8 cellular contexts compared by ENCODE assay signal in the genomic region with DNA sequence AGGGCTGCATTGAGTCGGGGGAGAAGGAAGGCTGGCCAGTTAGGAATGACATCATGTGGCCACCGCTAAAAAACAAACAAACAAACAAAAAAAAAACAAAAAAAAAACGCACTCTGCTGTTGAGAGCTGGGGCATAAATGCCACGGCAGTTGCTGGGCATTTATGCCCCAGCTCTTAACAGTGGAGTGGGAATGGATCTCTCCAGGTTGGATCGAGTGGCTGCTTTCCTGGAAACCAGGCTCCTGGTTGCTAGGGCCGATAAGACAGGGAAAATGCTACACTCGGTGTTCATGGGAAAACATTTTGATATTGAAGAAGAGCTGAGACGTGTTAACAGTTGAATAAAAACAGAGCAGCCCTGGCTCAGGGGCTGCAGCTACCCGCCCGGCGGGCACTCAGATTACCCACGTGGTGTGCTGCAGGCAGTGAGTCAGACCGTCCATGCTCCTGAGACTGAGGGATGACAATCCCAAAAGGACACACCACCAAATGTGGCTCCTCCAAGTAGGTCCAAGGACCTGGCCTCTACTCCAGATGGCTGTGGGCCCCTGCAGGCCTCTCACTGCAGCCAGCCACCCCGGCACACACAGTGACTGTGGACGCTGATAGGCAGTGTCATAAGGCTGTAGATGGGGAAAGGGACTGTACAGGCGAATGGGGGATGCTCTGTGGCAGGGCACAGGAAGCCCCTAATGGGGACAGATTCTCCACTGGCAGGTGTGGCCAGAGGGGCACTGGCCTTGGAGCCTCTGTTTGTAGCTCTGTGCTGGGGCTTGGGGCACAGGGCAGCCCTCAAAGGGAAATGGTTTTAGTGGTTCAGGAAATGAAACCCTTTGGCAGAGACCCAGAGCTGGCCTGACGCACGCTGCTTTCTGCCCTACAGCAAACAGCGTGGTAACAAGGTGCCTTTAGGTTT.
A peak's percentile ranks its signal among the peaks of the same experiment; 100 is the strongest.
DNase-seq lines count a peak whose midpoint lies in the region; ATAC-seq and TF ChIP-seq lines count a peak whose summit lies in the region.

No MANE protein-coding gene starts in this region.

- H3K9me3 ChIP-seq in BLaER1 (no peaks in the 10 kb centered on the region), OCI-LY3 (ENCODE audit: insufficient read depth, low read length) (no peaks in the 10 kb centered on the region), spleen (no peaks in the 10 kb centered on the region)

- H3K4me3 ChIP-seq in BLaER1 (no peak overlapping the region), OCI-LY3 (ENCODE audit: low read length) (peak overlapping the region; percentile 64), spleen (no peak overlapping the region)

- peak overlapping the region; percentile 67; the same call in 1 of the 2 replicates for H2AFZ ChIP-seq in OCI-LY3 (ENCODE audit: low read depth, low read length)

- H3K27ac Mint-ChIP-seq in type B pancreatic cell = no peak overlapping the region

- 40 to 49% (median 46%) methylated on average over 17 to 19 of the region's 19 CpGs for WGBS in spleen, 5 donors

- peak; percentile 81 for ATAC-seq in GM19023 (IDR thresholded peaks at IDR 0.05; ENCODE audit: unreplicated experiment)
- ATAC-seq in HG03175 (IDR thresholded peaks at IDR 0.05; ENCODE audit: unreplicated experiment) = peak; percentile 94
- ATAC-seq in foreskin keratinocyte = peak; percentile 88

- intact Hi-C loops in spleen (cut with DNase I; ENCODE audit: low total_unique reads) = no loop called here

- no peak overlapping the region for H3K4me3 Mint-ChIP-seq in type B pancreatic cell

- H3K27me3 Mint-ChIP-seq in type B pancreatic cell = no peaks in the 10 kb centered on the region

- no peaks in the 10 kb centered on the region for H3K36me3 ChIP-seq in BLaER1
- H3K36me3 ChIP-seq in OCI-LY3 (replicated peaks; ENCODE audit: low read depth, low read length) = no peaks in the 10 kb centered on the region
- no peaks in the 10 kb centered on the region for H3K36me3 ChIP-seq in spleen

- H3K4me1 ChIP-seq in BLaER1 = peaks cover 71% of the 10 kb centered on the region
- peaks cover 49% of the 10 kb centered on the region for H3K4me1 ChIP-seq in OCI-LY3 (ENCODE audit: low read length)
- peaks cover 24% of the 10 kb centered on the region for H3K4me1 ChIP-seq in foreskin keratinocyte
- peaks cover 5 to 40% (median 15%) of the 10 kb centered on the region in 6 donors for H3K4me1 ChIP-seq in spleen

- H3K27me3 ChIP-seq in BLaER1 (no peaks in the 10 kb centered on the region), OCI-LY3 (ENCODE audit: low read depth, low read length) (peaks cover 22% of the 10 kb centered on the region), foreskin keratinocyte (no peaks in the 10 kb centered on the region), spleen (replicated peaks in 1 of 7) (peaks cover 0 to 10% (median 0%) of the 10 kb centered on the region in 7 donors)

- no peak for TF ChIP-seq POLR2A in spleen (IDR thresholded peaks at IDR 0.05)

- DNase-seq in foreskin keratinocyte (peak in 1 of 2 donors; percentile 73), spleen (peak; percentile 82), midbrain (lab: John Stamatoyannopoulos, UW) (no peak), type B pancreatic cell (ENCODE audit: extremely low spot score, unreplicated experiment) (no peak)

- no peaks in the 10 kb centered on the region for H3K36me3 Mint-ChIP-seq in type B pancreatic cell

- H3K27ac ChIP-seq in BLaER1 (peak overlapping the region; percentile 45), OCI-LY3 (ENCODE audit: low read length) (peak overlapping the region; percentile 39; the same call in 1 of the 2 replicates), foreskin keratinocyte (peak overlapping the region; percentile 51), spleen (peak overlapping the region in 5 of 8 donors; percentile 50 to 76 (median 65))

- TF ChIP-seq CTCF in OCI-LY3 (IDR thresholded peaks at IDR 0.05; ENCODE audit: low read depth, low read length) (no peak), foreskin keratinocyte (conservative IDR thresholded peaks at IDR 0.05) (no peak), spleen (IDR thresholded peaks at IDR 0.05 in 8 of 11, conservative IDR thresholded peaks at IDR 0.05 in 3 of 11) (no peak), type B pancreatic cell (conservative IDR thresholded peaks at IDR 0.05) (no peak)

- no peaks in the 10 kb centered on the region for H4K20me1 ChIP-seq in BLaER1
- H4K20me1 ChIP-seq in OCI-LY3 (ENCODE audit: insufficient read depth, low read length) = no peaks in the 10 kb centered on the region

- H3K4me1 Mint-ChIP-seq in type B pancreatic cell (ENCODE audit: unreplicated experiment) = peaks cover 12% of the 10 kb centered on the region

- H3K79me2 ChIP-seq in OCI-LY3 (ENCODE audit: low read length) = no peaks in the 10 kb centered on the region

- peak overlapping the region; percentile 3; the same call in 1 of the 2 replicates for H3K9ac ChIP-seq in BLaER1
- peak overlapping the region; percentile 61; the same call in 1 of the 2 replicates for H3K9ac ChIP-seq in OCI-LY3 (ENCODE audit: low read length)

- H3K9me3 Mint-ChIP-seq in type B pancreatic cell = no peaks in the 10 kb centered on the region

- peak overlapping the region; percentile 78 for H3K4me2 ChIP-seq in BLaER1
- H3K4me2 ChIP-seq in OCI-LY3 (ENCODE audit: low read length) = peak overlapping the region; percentile 88
